ENCODE assay signal across 1 cellular context in genomic region chr7:151073990-151074389, GRCh38.
TF ChIP-seq lines count a peak whose summit lies in the region.

No MANE protein-coding gene starts in this region.

TF ChIP-seq in K562, 482 proteins besides CTCF, POLR2A, EP300 and RAD21:
- TF ChIP-seq TCFL5 (CRISPR knock-in tag; conservative IDR thresholded peaks at IDR 0.05) (no peak), POLR2G (IDR thresholded peaks at IDR 0.05; ENCODE audit: low read depth, low read length) (peak; percentile 60), TCF7 (IDR thresholded peaks at IDR 0.05; ENCODE audit: borderline replicate concordance) (no peak), ZNF79 (CRISPR knock-in tag; IDR thresholded peaks at IDR 0.05; ENCODE audit: low read depth) (no peak), RBFOX2 (IDR thresholded peaks at IDR 0.05; ENCODE audit: low read depth, low read length) (peak; percentile 44), SMAD1 (IDR thresholded peaks at IDR 0.05; ENCODE audit: low read depth, low read length, partially characterized antibody) (no peak), RBM22 (IDR thresholded peaks at IDR 0.05; ENCODE audit: low read depth, low read length, poor library complexity, severe bottlenecking) (peak; percentile 65), ELF4 (CRISPR knock-in tag; IDR thresholded peaks at IDR 0.05) (no peak)
- TF ChIP-seq, protein P1, sequence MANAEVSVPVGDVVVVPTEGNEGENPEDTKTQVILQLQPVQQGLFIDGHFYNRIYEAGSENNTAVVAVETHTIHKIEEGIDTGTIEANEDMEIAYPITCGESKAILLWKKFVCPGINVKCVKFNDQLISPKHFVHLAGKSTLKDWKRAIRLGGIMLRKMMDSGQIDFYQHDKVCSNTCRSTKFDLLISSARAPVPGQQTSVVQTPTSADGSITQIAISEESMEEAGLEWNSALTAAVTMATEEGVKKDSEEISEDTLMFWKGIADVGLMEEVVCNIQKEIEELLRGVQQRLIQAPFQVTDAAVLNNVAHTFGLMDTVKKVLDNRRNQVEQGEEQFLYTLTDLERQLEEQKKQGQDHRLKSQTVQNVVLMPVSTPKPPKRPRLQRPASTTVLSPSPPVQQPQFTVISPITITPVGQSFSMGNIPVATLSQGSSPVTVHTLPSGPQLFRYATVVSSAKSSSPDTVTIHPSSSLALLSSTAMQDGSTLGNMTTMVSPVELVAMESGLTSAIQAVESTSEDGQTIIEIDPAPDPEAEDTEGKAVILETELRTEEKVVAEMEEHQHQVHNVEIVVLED (CRISPR knock-in tag; IDR thresholded peaks at IDR 0.05), result no peak
- TF ChIP-seq, protein P2, sequence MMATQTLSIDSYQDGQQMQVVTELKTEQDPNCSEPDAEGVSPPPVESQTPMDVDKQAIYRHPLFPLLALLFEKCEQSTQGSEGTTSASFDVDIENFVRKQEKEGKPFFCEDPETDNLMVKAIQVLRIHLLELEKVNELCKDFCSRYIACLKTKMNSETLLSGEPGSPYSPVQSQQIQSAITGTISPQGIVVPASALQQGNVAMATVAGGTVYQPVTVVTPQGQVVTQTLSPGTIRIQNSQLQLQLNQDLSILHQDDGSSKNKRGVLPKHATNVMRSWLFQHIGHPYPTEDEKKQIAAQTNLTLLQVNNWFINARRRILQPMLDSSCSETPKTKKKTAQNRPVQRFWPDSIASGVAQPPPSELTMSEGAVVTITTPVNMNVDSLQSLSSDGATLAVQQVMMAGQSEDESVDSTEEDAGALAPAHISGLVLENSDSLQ (IDR thresholded peaks at IDR 0.05), result no peak
- TF ChIP-seq, protein P3, sequence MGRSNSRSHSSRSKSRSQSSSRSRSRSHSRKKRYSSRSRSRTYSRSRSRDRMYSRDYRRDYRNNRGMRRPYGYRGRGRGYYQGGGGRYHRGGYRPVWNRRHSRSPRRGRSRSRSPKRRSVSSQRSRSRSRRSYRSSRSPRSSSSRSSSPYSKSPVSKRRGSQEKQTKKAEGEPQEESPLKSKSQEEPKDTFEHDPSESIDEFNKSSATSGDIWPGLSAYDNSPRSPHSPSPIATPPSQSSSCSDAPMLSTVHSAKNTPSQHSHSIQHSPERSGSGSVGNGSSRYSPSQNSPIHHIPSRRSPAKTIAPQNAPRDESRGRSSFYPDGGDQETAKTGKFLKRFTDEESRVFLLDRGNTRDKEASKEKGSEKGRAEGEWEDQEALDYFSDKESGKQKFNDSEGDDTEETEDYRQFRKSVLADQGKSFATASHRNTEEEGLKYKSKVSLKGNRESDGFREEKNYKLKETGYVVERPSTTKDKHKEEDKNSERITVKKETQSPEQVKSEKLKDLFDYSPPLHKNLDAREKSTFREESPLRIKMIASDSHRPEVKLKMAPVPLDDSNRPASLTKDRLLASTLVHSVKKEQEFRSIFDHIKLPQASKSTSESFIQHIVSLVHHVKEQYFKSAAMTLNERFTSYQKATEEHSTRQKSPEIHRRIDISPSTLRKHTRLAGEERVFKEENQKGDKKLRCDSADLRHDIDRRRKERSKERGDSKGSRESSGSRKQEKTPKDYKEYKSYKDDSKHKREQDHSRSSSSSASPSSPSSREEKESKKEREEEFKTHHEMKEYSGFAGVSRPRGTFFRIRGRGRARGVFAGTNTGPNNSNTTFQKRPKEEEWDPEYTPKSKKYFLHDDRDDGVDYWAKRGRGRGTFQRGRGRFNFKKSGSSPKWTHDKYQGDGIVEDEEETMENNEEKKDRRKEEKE (IDR thresholded peaks at IDR 0.05; ENCODE audit: borderline replicate concordance in 1 of 2, control insufficient read depth in 1 of 2, low read depth in 2 of 2, low read length in 1 of 2), result no peak
- TF ChIP-seq, protein P4, sequence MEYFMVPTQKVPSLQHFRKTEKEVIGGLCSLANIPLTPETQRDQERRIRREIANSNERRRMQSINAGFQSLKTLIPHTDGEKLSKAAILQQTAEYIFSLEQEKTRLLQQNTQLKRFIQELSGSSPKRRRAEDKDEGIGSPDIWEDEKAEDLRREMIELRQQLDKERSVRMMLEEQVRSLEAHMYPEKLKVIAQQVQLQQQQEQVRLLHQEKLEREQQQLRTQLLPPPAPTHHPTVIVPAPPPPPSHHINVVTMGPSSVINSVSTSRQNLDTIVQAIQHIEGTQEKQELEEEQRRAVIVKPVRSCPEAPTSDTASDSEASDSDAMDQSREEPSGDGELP (CRISPR knock-in tag; IDR thresholded peaks at IDR 0.05; ENCODE audit: borderline replicate concordance), result peak; percentile 25; the same call in 1 of the 2 replicates
